In the genomic region with DNA sequence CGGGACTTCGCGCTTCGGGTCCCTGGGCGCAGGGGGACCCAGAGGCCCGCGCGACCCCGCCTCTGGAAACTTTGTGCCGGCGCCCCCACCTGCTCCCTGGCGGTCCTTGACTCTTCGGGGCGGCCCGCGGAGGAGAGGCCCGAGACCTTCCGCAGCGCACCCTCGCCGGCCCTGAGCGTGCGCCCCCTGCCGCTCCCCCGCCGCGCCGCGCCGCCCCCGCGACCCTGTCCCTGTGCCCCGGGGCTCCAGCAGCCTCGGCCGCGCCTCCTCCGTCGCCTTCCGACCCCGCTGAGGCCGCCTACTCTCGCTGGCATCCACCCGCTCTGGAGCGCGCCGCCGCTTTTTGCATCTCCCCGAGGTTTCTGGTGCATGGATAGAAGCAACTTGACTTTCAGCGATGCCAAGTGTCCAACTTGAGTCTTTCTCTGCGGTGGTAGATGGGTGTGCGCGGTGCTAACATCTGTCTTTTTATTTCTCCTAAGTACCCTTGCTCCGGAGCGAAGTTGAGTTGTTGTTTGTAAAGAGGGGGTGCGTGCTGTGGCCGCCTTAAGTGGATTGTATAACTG, we compare ENCODE assay signal across 8 cellular contexts. TPM values are rescaled to one million over a fixed set of nuclear protein-coding genes. Genes with fewer than 3 reads are reported as not detected.
DNase-seq lines count a peak whose midpoint lies in the region; ATAC-seq and TF ChIP-seq lines count a peak whose summit lies in the region.

No MANE protein-coding gene starts in this region.

- peak; percentile 34 for TF ChIP-seq CTCF in lower lobe of right lung (IDR thresholded peaks at IDR 0.05)

- no peaks in the 10 kb centered on the region for H3K9me3 ChIP-seq in lower lobe of right lung

- no peaks in the 10 kb centered on the region for H3K36me3 ChIP-seq in lower lobe of right lung

- peak overlapping the region; percentile 85 for H3K4me3 ChIP-seq in lower lobe of right lung

- ATAC-seq in HG02610 (IDR thresholded peaks at IDR 0.05; ENCODE audit: unreplicated experiment) (peak; percentile 51), lower lobe of right lung (peak; percentile 56 to 61)

- H3K4me3 Mint-ChIP-seq in activated CD4-positive, alpha-beta T cell treated with anti-CD3 and anti-CD28 coated beads, Interleukin-2, amount 10 ng/mL, durations not matched to agents 24 days and 14 days = peak overlapping the region; percentile 84

- no peaks in the 10 kb centered on the region for H3K36me3 Mint-ChIP-seq in activated CD4-positive, alpha-beta T cell treated with anti-CD3 and anti-CD28 coated beads, Interleukin-2, amount 10 ng/mL, durations not matched to agents 24 days and 14 days (ENCODE audit: low read depth)

- H3K27me3 Mint-ChIP-seq in activated CD4-positive, alpha-beta T cell treated with anti-CD3 and anti-CD28 coated beads, Interleukin-2, amount 10 ng/mL, durations not matched to agents 24 days and 14 days = no peaks in the 10 kb centered on the region

- peak; percentile 27 for DNase-seq in NCI-H2107 (lab: John Stamatoyannopoulos, UW)
- DNase-seq in NCI-H2107 treated with DMSO at 0.1 percent for 48 hours (lab: John Stamatoyannopoulos, UW; ENCODE audit: unreplicated experiment) = no peak
- peak; percentile 76 to 78 for DNase-seq in NCI-H1930 (lab: John Stamatoyannopoulos, UW)
- DNase-seq in activated CD4-positive, alpha-beta T cell treated with anti-CD3 and anti-CD28 coated beads, Interleukin-2, amount 10 ng/mL, durations not matched to agents 24 days and 14 days = peak; percentile 92
- DNase-seq in dedifferentiated amniotic fluid mesenchymal stem cell (ENCODE audit: extremely low spot score) = peak; percentile 54
- DNase-seq in lower lobe of right lung = peak; percentile 77
- DNase-seq in stimulated activated CD4-positive, alpha-beta T cell treated with anti-CD3 and anti-CD28 coated beads, TNF-alpha, amount 100 ng/mL, for 4 hours (ENCODE audit: low read depth in 3 of 3) = peak; percentile 57 to 70 (median 57)

- H3K27ac ChIP-seq in lower lobe of right lung = peak overlapping the region; percentile 83

- peaks cover 40% of the 10 kb centered on the region for H3K4me1 Mint-ChIP-seq in activated CD4-positive, alpha-beta T cell treated with anti-CD3 and anti-CD28 coated beads, Interleukin-2, amount 10 ng/mL, durations not matched to agents 24 days and 14 days

- H3K4me1 ChIP-seq in lower lobe of right lung = peaks cover 36% of the 10 kb centered on the region

- no peaks in the 10 kb centered on the region for H3K27me3 ChIP-seq in lower lobe of right lung (ENCODE audit: low read depth)

- intact Hi-C loops in activated CD4-positive, alpha-beta T cell treated with anti-CD3 and anti-CD28 coated beads, Interleukin-2, amount 10 ng/mL, durations not matched to agents 24 days and 14 days (cut with micrococcal nuclease) = no loop called here
- intact Hi-C loops in lower lobe of right lung (cut with DNase I) = no loop called here

- H3K27ac Mint-ChIP-seq in activated CD4-positive, alpha-beta T cell treated with anti-CD3 and anti-CD28 coated beads, Interleukin-2, amount 10 ng/mL, durations not matched to agents 24 days and 14 days = peak overlapping the region; percentile 89

- no peaks in the 10 kb centered on the region for H3K9me3 Mint-ChIP-seq in activated CD4-positive, alpha-beta T cell treated with anti-CD3 and anti-CD28 coated beads, Interleukin-2, amount 10 ng/mL, durations not matched to agents 24 days and 14 days

RNA-seq across cellular contexts. Expression of gene DUSP14, which starts 0.4 kb away (rescaled TPM):
- total RNA-seq in activated CD4-positive, alpha-beta T cell treated with anti-CD3 and anti-CD28 coated beads, Interleukin-2, amount 10 ng/mL, durations not matched to agents 24 days and 14 days = 18.7 and 20.2 TPM in 2 replicates
- 7.7 TPM for total RNA-seq in lower lobe of right lung
